ENCODE assay signal across 1 cellular context in genomic region chr17:50397919-50398285, GRCh38.
TF ChIP-seq lines count a peak whose summit lies in the region.

No MANE protein-coding gene starts in this region.

TF ChIP-seq in H1, 55 proteins besides CTCF, POLR2A, EP300 and RAD21:
- no peak for TF ChIP-seq HDAC6 (IDR thresholded peaks at IDR 0.05; ENCODE audit: low read depth, low read length)
- no peak for TF ChIP-seq CBX8 (IDR thresholded peaks at IDR 0.05; ENCODE audit: borderline replicate concordance, low read depth, low read length)
- no peak for TF ChIP-seq EGR1 (IDR thresholded peaks at IDR 0.05; ENCODE audit: borderline replicate concordance, low read depth, low read length)
- TF ChIP-seq RNF2 (IDR thresholded peaks at IDR 0.05; ENCODE audit: borderline replicate concordance, low read depth, low read length, missing control alignments, poor library complexity, severe bottlenecking) = no peak
